ENCODE assay signal across 9 cellular contexts in the genomic region with DNA sequence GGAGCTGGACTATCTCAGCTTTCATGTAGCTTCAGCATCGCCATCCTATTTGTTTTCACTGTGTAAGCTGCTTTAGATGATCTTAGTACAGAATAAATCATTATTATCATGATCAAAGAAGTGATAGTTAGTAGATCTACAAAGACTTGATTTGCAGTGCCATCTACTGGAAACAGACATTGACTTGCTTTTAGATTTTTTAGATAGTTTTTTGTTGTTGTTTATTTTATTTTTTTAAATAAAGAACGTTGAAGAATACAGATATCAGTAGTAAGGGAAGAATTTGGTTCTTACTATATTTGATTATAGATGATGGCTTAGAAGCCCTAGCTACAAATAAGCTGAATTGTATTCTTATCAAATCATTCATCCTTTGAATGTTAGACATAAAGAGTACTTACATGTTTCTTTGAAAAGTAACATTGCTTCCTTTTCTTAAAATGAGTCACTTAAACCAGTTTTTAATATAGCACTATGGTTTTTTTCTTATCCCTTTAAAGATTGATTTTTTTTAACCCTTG. TPM values are rescaled to one million over a fixed set of nuclear protein-coding genes. Genes with fewer than 3 reads are reported as not detected.
DNase-seq lines count a peak whose midpoint lies in the region; ATAC-seq, FAIRE-seq and TF ChIP-seq lines count a peak whose summit lies in the region.
"Had no signal": no experiment of that assay in that cellular context is flagged by ENCODE, and none has a peak within 500 bp of the region (broad histone marks: within the 10 kb centered on the region; RNA-seq: fewer than 3 reads in every experiment).

No MANE protein-coding gene starts in this region.

- H3K9me3 Mint-ChIP-seq in T-helper 1 cell treated with Interleukin-12 subunit alpha and Interleukin-12 subunit beta and Interleukin-4 antibody, amounts not matched to agents 30 μg/mL and 1 μg/mL, for 36 hours = no peaks in the 10 kb centered on the region

- H3K27me3 ChIP-seq in stomach (peaks cover 0 to 28% (median 11%) of the 10 kb centered on the region in 3 donors), ovary (no peaks in the 10 kb centered on the region)

- H3K4me3 Mint-ChIP-seq in T-helper 1 cell treated with Interleukin-12 subunit alpha and Interleukin-12 subunit beta and Interleukin-4 antibody, amounts not matched to agents 30 μg/mL and 1 μg/mL, for 36 hours = no peak overlapping the region
- H3K4me3 Mint-ChIP-seq: activated naive CD8-positive, alpha-beta T cell had no signal

- peaks cover 31% of the 10 kb centered on the region for H3K27me3 Mint-ChIP-seq in T-helper 1 cell treated with Interleukin-12 subunit alpha and Interleukin-12 subunit beta and Interleukin-4 antibody, amounts not matched to agents 30 μg/mL and 1 μg/mL, for 36 hours (ENCODE audit: low read depth)
- H3K27me3 Mint-ChIP-seq: activated naive CD8-positive, alpha-beta T cell had no signal

- TF ChIP-seq EP300 in stomach (IDR thresholded peaks at IDR 0.05) (no peak), ovary (IDR thresholded peaks at IDR 0.05) (no peak)

- no peak for ATAC-seq in GM19452 (IDR thresholded peaks at IDR 0.05; ENCODE audit: unreplicated experiment)
- no peak for ATAC-seq in HG02840 (IDR thresholded peaks at IDR 0.05; ENCODE audit: low FRiP score, unreplicated experiment)

- FAIRE-seq in islet of Langerhans (lab: Jason Lieb, UNC) = peak; percentile 96

- peak overlapping the region; percentile 56 for H3K27ac Mint-ChIP-seq in T-helper 1 cell treated with Interleukin-12 subunit alpha and Interleukin-12 subunit beta and Interleukin-4 antibody, amounts not matched to agents 30 μg/mL and 1 μg/mL, for 36 hours
- H3K27ac Mint-ChIP-seq: activated naive CD8-positive, alpha-beta T cell had no signal

- H3K36me3 Mint-ChIP-seq in T-helper 1 cell treated with Interleukin-12 subunit alpha and Interleukin-12 subunit beta and Interleukin-4 antibody, amounts not matched to agents 30 μg/mL and 1 μg/mL, for 36 hours (ENCODE audit: low read depth) = peaks cover 3% of the 10 kb centered on the region
- H3K36me3 Mint-ChIP-seq: activated naive CD8-positive, alpha-beta T cell had no signal

- TF ChIP-seq POLR2A in stomach (IDR thresholded peaks at IDR 0.05) = no peak
- TF ChIP-seq POLR2A in ovary (IDR thresholded peaks at IDR 0.05) = no peak

- H3K36me3 ChIP-seq in stomach (no peaks in the 10 kb centered on the region), ovary (no peaks in the 10 kb centered on the region)

- DNase-seq in A172 (ENCODE audit: low spot score) (peak; percentile 37), GM12865 (ENCODE audit: low read depth) (peak; percentile 51), stomach (no peak), ovary (no peak)

- 0 to 8% (median 2%) methylated on average over 2 of the region's 2 CpGs for WGBS in stomach, 5 donors
- WGBS in ovary, 3 donors = 4 to 13% (median 10%) methylated on average over 2 of the region's 2 CpGs

- H3K9me3 ChIP-seq in stomach (no peaks in the 10 kb centered on the region), ovary (no peaks in the 10 kb centered on the region)

- peaks cover 10 to 12% (median 11%) of the 10 kb centered on the region in 4 donors for H3K4me1 ChIP-seq in stomach
- peaks cover 5% of the 10 kb centered on the region for H3K4me1 ChIP-seq in ovary (ENCODE audit: insufficient read depth)

- H3K27ac ChIP-seq in stomach (no peak overlapping the region), ovary (no peak overlapping the region)

- intact Hi-C loops in stomach (cut with DNase I; ENCODE audit: low total_unique reads) = loop anchor here (10.0 kb wide), 1 partner anchor 502 kb away; no protein-coding TSS in a partner anchor
- intact Hi-C loops in ovary (cut with DNase I) = no loop called here

- H3K4me1 Mint-ChIP-seq in T-helper 1 cell treated with Interleukin-12 subunit alpha and Interleukin-12 subunit beta and Interleukin-4 antibody, amounts not matched to agents 30 μg/mL and 1 μg/mL, for 36 hours (ENCODE audit: low read depth) = peaks cover 25% of the 10 kb centered on the region

- TF ChIP-seq CTCF in GM12865 (IDR thresholded peaks at IDR 0.05; ENCODE audit: insufficient read depth, low read depth, low read length, missing control alignments) = peak; percentile 37
- TF ChIP-seq CTCF in stomach (IDR thresholded peaks at IDR 0.05) = peak in 3 of 7 experiments; percentile 24 to 45 (median 26)
- TF ChIP-seq CTCF in ovary (IDR thresholded peaks at IDR 0.05) = no peak

- H3K4me3 ChIP-seq in GM12865 (ENCODE audit: low read depth, low read length) (no peak overlapping the region), stomach (no peak overlapping the region), ovary (no peak overlapping the region)

RNA-seq across cellular contexts. Expression of gene SFMBT2, which starts 6.3 kb away (rescaled TPM):
- total RNA-seq in A172 (2014; rRNA removed; shearing (Covaris generic)) = 0.57 and 0.96 TPM in 2 replicates
- total RNA-seq in stomach = 10 to 100 TPM in 3 of 5 donors, 1 to 10 TPM in 2; 1.2 to 17.3 (median 13.4) TPM
- 1 to 10 TPM in 2 of 3 donors, under 1 TPM in 1; 0.90 to 2.9 (median 1.1) TPM for polyA plus RNA-seq in stomach
- total RNA-seq in ovary = 10 to 100 TPM; 11.2 to 28.1 (median 22.3) TPM
- polyA plus RNA-seq in ovary = 1 to 10 TPM; 5.0 to 8.5 TPM

Comparison
In these comparisons a context has a peak if more than half of its experiments do, and no peak if none do; other contexts are left out.
1. DNase-seq: peak in A172 (single experiment) and GM12865 (single experiment); none in stomach (single experiment) and ovary (0 of 5).